In genomic region chr15:88621789-88622604, GRCh38 we compare ENCODE assay signal across 9 cellular contexts. TPM values are rescaled to one million over a fixed set of nuclear protein-coding genes. Genes with fewer than 3 reads are reported as not detected.
DNase-seq lines count a peak whose midpoint lies in the region; ATAC-seq and TF ChIP-seq lines count a peak whose summit lies in the region.
"Had no signal": no experiment of that assay in that cellular context is flagged by ENCODE, and none has a peak within 500 bp of the region (broad histone marks: within the 10 kb centered on the region; RNA-seq: fewer than 3 reads in every experiment).

No MANE protein-coding gene starts in this region.

- peak overlapping the region; percentile 87 for H3K4me3 Mint-ChIP-seq in CD4-positive, alpha-beta T cell
- H3K4me3 Mint-ChIP-seq in activated CD4-positive, alpha-beta memory T cell treated with anti-CD3 and anti-CD28 coated beads for 36 hours, result peak overlapping the region; percentile 94
- peak overlapping the region; percentile 85 for H3K4me3 Mint-ChIP-seq in osteocyte (ENCODE audit: unreplicated experiment)

- H3K27me3 Mint-ChIP-seq in CD4-positive, alpha-beta T cell, result peaks cover 9% of the 10 kb centered on the region
- H3K27me3 Mint-ChIP-seq in activated CD4-positive, alpha-beta memory T cell treated with anti-CD3 and anti-CD28 coated beads for 36 hours, result no peaks in the 10 kb centered on the region
- no peaks in the 10 kb centered on the region for H3K27me3 Mint-ChIP-seq in osteocyte (ENCODE audit: unreplicated experiment)

- peak in 8 of 10 experiments; percentile 29 to 64 (median 42) for DNase-seq in CD4-positive, alpha-beta T cell
- DNase-seq in LNCaP clone FGC (ENCODE audit: low read depth), result no peak
- peak; percentile 76 for DNase-seq in activated CD4-positive, alpha-beta memory T cell treated with anti-CD3 and anti-CD28 coated beads for 36 hours
- DNase-seq in fibroblast of gingiva (ENCODE audit: low read depth), result peak; percentile 44
- DNase-seq in osteocyte (ENCODE audit: extremely low spot score, unreplicated experiment), result no peak
- no peak for DNase-seq in KG1 (lab: John Stamatoyannopoulos, UW)
- DNase-seq in posterior cingulate gyrus, result no peak

- peaks cover 21% of the 10 kb centered on the region for H3K36me3 Mint-ChIP-seq in CD4-positive, alpha-beta T cell (ENCODE audit: low read depth)
- H3K36me3 Mint-ChIP-seq in activated CD4-positive, alpha-beta memory T cell treated with anti-CD3 and anti-CD28 coated beads for 36 hours, result peaks cover 37% of the 10 kb centered on the region
- peaks cover under 1% of the 10 kb centered on the region for H3K36me3 Mint-ChIP-seq in osteocyte (ENCODE audit: unreplicated experiment)

- no peaks in the 10 kb centered on the region for H3K27me3 ChIP-seq in CD4-positive, alpha-beta T cell (ENCODE audit: control insufficient read depth, insufficient read depth, low read length)

- intact Hi-C loops in CD4-positive, alpha-beta T cell (cut with DNase I, micrococcal nuclease), result loop anchor here (1.0 to 10.0 kb wide), 14 partner anchors 75 to 713 kb away; partner anchors contain the start of genes DET1 (in 2 of the 2), POLG (in 2 of the 2), ABHD2 (in 1 of the 2) and FANCI (in 1 of the 2)
- intact Hi-C loops in activated CD4-positive, alpha-beta memory T cell treated with anti-CD3 and anti-CD28 coated beads for 36 hours (cut with micrococcal nuclease), result loop anchor here (1.0 to 10.0 kb wide), 6 partner anchors 155 to 713 kb away; partner anchors contain the start of genes ABHD2, HAPLN3, MRPL46 and MRPS11
- intact Hi-C loops in posterior cingulate gyrus (cut with DNase I), result loop anchor here (5.0 to 10.0 kb wide), 2 partner anchors 77 to 145 kb away; partner anchors contain the start of gene DET1

- peak overlapping the region; percentile 95 for H3K27ac Mint-ChIP-seq in CD4-positive, alpha-beta T cell
- peak overlapping the region; percentile 97 for H3K27ac Mint-ChIP-seq in activated CD4-positive, alpha-beta memory T cell treated with anti-CD3 and anti-CD28 coated beads for 36 hours
- peak overlapping the region; percentile 84 for H3K27ac Mint-ChIP-seq in osteocyte (ENCODE audit: unreplicated experiment)

- CTCF ChIA-PET in CD4-positive, alpha-beta T cell (lab: Charles Lee), result interaction anchor here (1.0 to 2.1 kb wide), 5 partner anchors 10 to 283 kb away, joined by 3 to 12 read pairs (median 3); partner anchors contain the start of gene ISG20
- CTCF ChIA-PET in activated CD4-positive, alpha-beta memory T cell treated with anti-CD3 and anti-CD28 coated beads for 36 hours (lab: Charles Lee), result no interaction called here

- peaks cover 55% of the 10 kb centered on the region for H3K4me1 Mint-ChIP-seq in CD4-positive, alpha-beta T cell (ENCODE audit: low read depth)
- peaks cover 47% of the 10 kb centered on the region for H3K4me1 Mint-ChIP-seq in activated CD4-positive, alpha-beta memory T cell treated with anti-CD3 and anti-CD28 coated beads for 36 hours (ENCODE audit: low read depth)
- H3K4me1 Mint-ChIP-seq in osteocyte (ENCODE audit: unreplicated experiment), result peaks cover 36% of the 10 kb centered on the region

- H3K9me3 Mint-ChIP-seq in CD4-positive, alpha-beta T cell, result no peaks in the 10 kb centered on the region
- H3K9me3 Mint-ChIP-seq in activated CD4-positive, alpha-beta memory T cell treated with anti-CD3 and anti-CD28 coated beads for 36 hours, result no peaks in the 10 kb centered on the region
- no peaks in the 10 kb centered on the region for H3K9me3 Mint-ChIP-seq in osteocyte (ENCODE audit: unreplicated experiment)

- peak overlapping the region; percentile 86 for H3K27ac ChIP-seq in CD4-positive, alpha-beta T cell (ENCODE audit: low read depth, low read length)

- peak overlapping the region; percentile 61 for H3K4me3 ChIP-seq in LNCaP clone FGC (ENCODE audit: low read depth, low read length)

- no peaks in the 10 kb centered on the region for H3K9me3 ChIP-seq in CD4-positive, alpha-beta T cell (ENCODE audit: control insufficient read depth, low read length)

- peak; percentile 60 for ATAC-seq in CD4-positive, alpha-beta T cell (ENCODE audit: poor library complexity)
- ATAC-seq in GM21381 (IDR thresholded peaks at IDR 0.05; ENCODE audit: unreplicated experiment), result peak; percentile 32

- POLR2A ChIA-PET in CD4-positive, alpha-beta T cell (lab: Charles Lee), result interaction anchor here (0.6 to 2.2 kb wide), 15 partner anchors 10 to 1540 kb away, joined by 3 to 42 read pairs (median 4); partner anchors contain the start of genes ABHD2, MRPL46, MRPS11 and POLG
- POLR2A ChIA-PET in activated CD4-positive, alpha-beta memory T cell treated with anti-CD3 and anti-CD28 coated beads for 36 hours (lab: Charles Lee), result interaction anchor here (0.6 to 1.3 kb wide), 5 partner anchors 11 to 156 kb away, joined by 3 to 7 read pairs (median 4); partner anchors contain the start of genes MRPL46 and MRPS11

- no peak for TF ChIP-seq CTCF in CD4-positive, alpha-beta T cell (IDR thresholded peaks at IDR 0.05)
- TF ChIP-seq CTCF in LNCaP clone FGC (IDR thresholded peaks at IDR 0.05; ENCODE audit: control insufficient read depth, extremely low read depth, insufficient read depth) (no peak), osteocyte (IDR thresholded peaks at IDR 0.05) (no peak)

RNA-seq across cellular contexts. Expression of gene AEN, which starts 0.9 kb away (rescaled TPM):
- 10 to 100 TPM; 40.7 to 43.7 TPM for total RNA-seq in CD4-positive, alpha-beta T cell
- total RNA-seq in activated CD4-positive, alpha-beta memory T cell treated with anti-CD3 and anti-CD28 coated beads for 36 hours, result 10 to 100 TPM; 55.5 to 55.7 TPM
- total RNA-seq in osteocyte, result 25.1 and 26.8 TPM in 2 replicates

RNA-seq across cellular contexts. Expression of gene ISG20, which starts 16.8 kb away (rescaled TPM):
- total RNA-seq in CD4-positive, alpha-beta T cell, result 100 to 1,000 TPM; 152 to 157 TPM
- total RNA-seq in activated CD4-positive, alpha-beta memory T cell treated with anti-CD3 and anti-CD28 coated beads for 36 hours, result 10 to 100 TPM; 68.2 to 74.5 TPM
- 8.4 and 10.2 TPM in 2 replicates for total RNA-seq in osteocyte
- total RNA-seq: temporal lobe had no signal

Comparison
In these comparisons a context has a peak if more than half of its experiments do, and no peak if none do; other contexts are left out.
1. DNase-seq: peak in CD4-positive, alpha-beta T cell (8 of 10), activated CD4-positive, alpha-beta memory T cell treated with anti-CD3 and anti-CD28 coated beads for 36 hours (single experiment) and fibroblast of gingiva (single experiment); none in LNCaP clone FGC (single experiment), osteocyte (single experiment), KG1 (single experiment) and posterior cingulate gyrus (0 of 10).
2. Peak in every context shown above with its lines, with median percentiles within 50 percentile points of each other: H3K27ac Mint-ChIP-seq and H3K4me3 Mint-ChIP-seq.